Comparison of ENCODE assay signal across 8 cellular contexts in genomic region chr12:52213541-52214420, GRCh38. TPM values are rescaled to one million over a fixed set of nuclear protein-coding genes. Genes with fewer than 3 reads are reported as not detected.
DNase-seq lines count a peak whose midpoint lies in the region; ATAC-seq, FAIRE-seq and TF ChIP-seq lines count a peak whose summit lies in the region.

No MANE protein-coding gene starts in this region.

- no peak for ATAC-seq in GM21526 (IDR thresholded peaks at IDR 0.05; ENCODE audit: low FRiP score, unreplicated experiment)

- no peaks in the 10 kb centered on the region for H3K27me3 ChIP-seq in mammary epithelial cell (ENCODE audit: insufficient read depth, low read length)
- no peaks in the 10 kb centered on the region for H3K27me3 ChIP-seq in keratinocyte (ENCODE audit: control insufficient read depth, extremely low read depth, insufficient read depth, low read length)

- H3K4me1 ChIP-seq in mammary epithelial cell (ENCODE audit: insufficient read depth, low read length) (peaks cover 73% of the 10 kb centered on the region), keratinocyte (ENCODE audit: control insufficient read depth, extremely low read depth, insufficient read depth, low read length) (peaks cover 73% of the 10 kb centered on the region)

- WGBS in mammary epithelial cell (ENCODE audit: low coverage, missing lambda C conversion rate): 39% methylated on average over 9 of the region's 13 CpGs

- peak; percentile 87 for FAIRE-seq in keratinocyte (lab: Jason Lieb, UNC)

- H3K36me3 ChIP-seq in mammary epithelial cell (ENCODE audit: insufficient read depth, low read length) (no peaks in the 10 kb centered on the region), keratinocyte (ENCODE audit: control insufficient read depth in 2 of 2, extremely low read depth in 1 of 2, insufficient read depth in 2 of 2, low read length in 2 of 2) (no peaks in the 10 kb centered on the region)

- no peak overlapping the region for H2AFZ ChIP-seq in mammary epithelial cell (ENCODE audit: low read depth, low read length)
- H2AFZ ChIP-seq in keratinocyte (ENCODE audit: control insufficient read depth, low read length): no peak overlapping the region

- intact Hi-C loops in mammary epithelial cell (cut with micrococcal nuclease): loop anchor here (2.0 to 10.0 kb wide), 4 partner anchors 17 to 661 kb away; no protein-coding TSS in a partner anchor

- CTCF ChIA-PET in mammary epithelial cell (lab: Charles Lee; ENCODE audit: low non-redundant PET): interaction anchor here (0.7 kb wide), 1 partner anchor 158 kb away, joined by 3 read pairs; no protein-coding TSS in a partner anchor

- in situ Hi-C loops in mammary epithelial cell (cut with MboI; ENCODE audit: low sequenced_read_pairs in 2 of 2): no loop called here

- H3K4me2 ChIP-seq in mammary epithelial cell (ENCODE audit: insufficient read depth, low read depth, low read length) (peak overlapping the region; percentile 2), keratinocyte (ENCODE audit: control insufficient read depth, extremely low read depth, insufficient read depth, low read depth, low read length) (peak overlapping the region; percentile 47)

- no TSS peak for BruUV-seq in mammary epithelial cell (replicated peaks; lab: Mats Ljungman, UMichigan)

- no peaks in the 10 kb centered on the region for H3K9me1 ChIP-seq in keratinocyte (ENCODE audit: control insufficient read depth, extremely low read depth, insufficient read depth, low read length)

- no peak for DNase-seq in GM12864 (ENCODE audit: low read depth)
- DNase-seq in NAMALWA (ENCODE audit: low spot score): peak; percentile 66
- DNase-seq in T-helper 9 cell: peak; percentile 47
- DNase-seq in mammary epithelial cell: peak; percentile 79
- no peak for DNase-seq in keratinocyte (ENCODE audit: low read depth, low spot score)
- peak; percentile 29 to 42 for DNase-seq in stimulated activated CD4-positive, alpha-beta T cell treated with anti-CD3 and anti-CD28 coated beads, Interleukin-1b, Interleukin-23, amount 100 ng/mL, for 4 hours (ENCODE audit: low read depth in 2 of 2)

- TF ChIP-seq CTCF in 22Rv1 (IDR thresholded peaks at IDR 0.05): peak; percentile 100
- peak; percentile 97 for TF ChIP-seq CTCF in GM12864 (IDR thresholded peaks at IDR 0.05; ENCODE audit: low read depth, low read length, missing control alignments)
- peak; percentile 98 to 100 for TF ChIP-seq CTCF in mammary epithelial cell (conservative IDR thresholded peaks at IDR 0.05 in 1 of 2, IDR thresholded peaks at IDR 0.05 in 1 of 2; ENCODE audit: extremely low read depth in 1 of 2, insufficient read depth in 1 of 2, low read depth in 1 of 2, low read length in 2 of 2)
- TF ChIP-seq CTCF in keratinocyte (optimal IDR thresholded peaks at IDR 0.05 in 1 of 3, IDR thresholded peaks at IDR 0.05 in 1 of 3, conservative IDR thresholded peaks at IDR 0.05 in 1 of 3; ENCODE audit: extremely low read depth in 1 of 3, insufficient read depth in 2 of 3, low read length in 3 of 3): peak in 2 of 3 experiments; percentile 99 to 100

- dilution Hi-C loops in mammary epithelial cell (cut with HindIII; ENCODE audit: low sequenced_read_pairs) (loop anchor here (5.0 to 10.0 kb wide), 5 partner anchors 34 to 291 kb away; no protein-coding TSS in a partner anchor), keratinocyte (cut with MboI; ENCODE audit: extremely low pct_ligation_motif_present, low sequenced_read_pairs) (no loop called here)

- no peaks in the 10 kb centered on the region for H3K9me3 ChIP-seq in mammary epithelial cell (replicated peaks; ENCODE audit: insufficient read depth, low read length)
- H3K9me3 ChIP-seq in keratinocyte (ENCODE audit: control insufficient read depth, low read depth, low read length): no peaks in the 10 kb centered on the region

- no peak overlapping the region for H3K4me3 ChIP-seq in GM12864 (ENCODE audit: low read depth, low read length)
- H3K4me3 ChIP-seq in mammary epithelial cell (replicated peaks in 1 of 3; ENCODE audit: insufficient read depth in 1 of 3, low read depth in 2 of 3, low read length in 3 of 3): no peak overlapping the region
- no peak overlapping the region for H3K4me3 ChIP-seq in keratinocyte (ENCODE audit: control insufficient read depth in 2 of 3, extremely low read depth in 1 of 3, insufficient read depth in 2 of 3, low read depth in 1 of 3, low read length in 3 of 3)

- no peak overlapping the region for H3K27ac ChIP-seq in 22Rv1
- H3K27ac ChIP-seq in mammary epithelial cell (ENCODE audit: insufficient read depth, low read depth, low read length): no peak overlapping the region
- peak overlapping the region; percentile 48 for H3K27ac ChIP-seq in keratinocyte (ENCODE audit: control insufficient read depth, insufficient read depth, low read length)

- no peaks in the 10 kb centered on the region for H4K20me1 ChIP-seq in mammary epithelial cell (ENCODE audit: insufficient read depth, low read length)
- no peaks in the 10 kb centered on the region for H4K20me1 ChIP-seq in keratinocyte (ENCODE audit: control insufficient read depth, extremely low read depth, insufficient read depth, low read length)

- H3K9ac ChIP-seq in mammary epithelial cell (ENCODE audit: insufficient read depth, low read length) (no peak overlapping the region), keratinocyte (ENCODE audit: control insufficient read depth, extremely low read depth, insufficient read depth, low read length) (peak overlapping the region; percentile 52)

- H3K79me2 ChIP-seq in mammary epithelial cell (ENCODE audit: insufficient read depth, low read length) (no peaks in the 10 kb centered on the region), keratinocyte (ENCODE audit: control insufficient read depth, insufficient read depth, low read length) (no peaks in the 10 kb centered on the region)

RNA-seq across cellular contexts. Expression of gene KRT7, which starts 19.3 kb away (rescaled TPM):
- total RNA-seq in mammary epithelial cell: 1,000 to 10,000 TPM; 2,215 to 3,387 TPM
- polyA plus RNA-seq in mammary epithelial cell (3,281 TPM), keratinocyte (112 to 224 TPM (median 117 TPM) in 3 replicates)
- polyA minus RNA-seq in mammary epithelial cell (4,390 TPM), keratinocyte (128 to 386 TPM (median 130 TPM) in 3 replicates)
- 24.1 TPM for polyA plus RNA-seq in keratinocyte (2011; ENCODE audit: low read depth)
- 212 and 224 TPM in 2 replicates for polyA plus RNA-seq in keratinocyte (2011; cell fraction: cytosol; rRNA removed)
- polyA plus RNA-seq in keratinocyte (2011; cell fraction: nucleus; rRNA removed): 226 and 228 TPM in 2 replicates
- 12.2 and 287 TPM in 2 replicates for polyA plus RNA-seq in keratinocyte (2012; ENCODE audit: low replicate concordance)
- polyA minus RNA-seq in keratinocyte (2011; cell fraction: cytosol; rRNA and poly(A)+ RNA removed): 274 TPM
- polyA minus RNA-seq in keratinocyte (2011; cell fraction: nucleus; rRNA and poly(A)+ RNA removed): 101 and 129 TPM in 2 replicates

RNA-seq across cellular contexts. Expression of gene KRT80, which starts 22.0 kb away (rescaled TPM):
- 1 to 10 TPM; 1.8 to 2.7 TPM for total RNA-seq in mammary epithelial cell
- polyA plus RNA-seq in mammary epithelial cell (1.2 TPM), keratinocyte (3.3 to 7.2 TPM (median 4.1 TPM) in 3 replicates)
- polyA minus RNA-seq in mammary epithelial cell (not detected), keratinocyte (4.3 to 10.4 TPM (median 6.0 TPM) in 3 replicates)
- 109 TPM for polyA plus RNA-seq in keratinocyte (2011; ENCODE audit: low read depth)
- polyA plus RNA-seq in keratinocyte (2011; cell fraction: cytosol; rRNA removed): 4.2 and 7.4 TPM in 2 replicates
- 7.3 and 11.7 TPM in 2 replicates for polyA plus RNA-seq in keratinocyte (2011; cell fraction: nucleus; rRNA removed)
- polyA plus RNA-seq in keratinocyte (2012; ENCODE audit: low replicate concordance): 7.1 and 246 TPM in 2 replicates
- polyA minus RNA-seq in keratinocyte (2011; cell fraction: cytosol; rRNA and poly(A)+ RNA removed): 7.9 TPM
- polyA minus RNA-seq in keratinocyte (2011; cell fraction: nucleus; rRNA and poly(A)+ RNA removed): 6.9 and 10.4 TPM in 2 replicates

Comparison
In these comparisons a context has a peak if more than half of its experiments do, and no peak if none do; other contexts are left out.
1. DNase-seq: peak in NAMALWA (single experiment), T-helper 9 cell (single experiment), mammary epithelial cell (single experiment) and stimulated activated CD4-positive, alpha-beta T cell treated with anti-CD3 and anti-CD28 coated beads, Interleukin-1b, Interleukin-23, amount 100 ng/mL, for 4 hours (2 of 2); none in GM12864 (single experiment) and keratinocyte (single experiment).
2. RNA of gene KRT7, which starts 19.3 kb away (polyA plus RNA-seq): 3,281 TPM in mammary epithelial cell (single experiment); 12.2 to 287 TPM in keratinocyte; every median in the first group is over 10 times any median in the second.
3. Peak in every context shown above with its lines, with median percentiles within 50 percentile points of each other: CTCF ChIP-seq.